In the genomic region with DNA sequence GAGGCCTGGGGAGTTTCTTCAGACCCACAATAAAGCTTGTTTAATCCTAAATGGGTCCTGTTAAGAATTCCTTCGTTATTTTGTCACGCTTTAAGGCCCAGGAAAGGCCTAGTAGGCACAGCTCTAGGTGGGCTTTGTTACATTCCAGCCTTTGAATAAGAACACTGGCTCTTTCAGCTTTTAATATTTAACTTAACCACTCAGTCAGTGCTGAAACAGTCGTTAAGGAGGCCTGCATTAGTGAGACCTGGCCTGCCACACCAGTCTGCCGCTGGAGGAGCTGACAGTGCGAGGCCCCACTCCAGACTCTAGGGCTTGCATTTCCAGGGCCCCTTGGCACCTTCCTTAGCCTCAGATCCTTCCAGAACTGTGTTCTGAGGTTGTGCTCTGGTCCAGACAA, we compare ENCODE assay signal across 25 cellular contexts.
DNase-seq lines count a peak whose midpoint lies in the region; ATAC-seq and TF ChIP-seq lines count a peak whose summit lies in the region.
"Had no signal": no experiment of that assay in that cellular context is flagged by ENCODE, and none has a peak within 500 bp of the region (broad histone marks: within the 10 kb centered on the region; RNA-seq: fewer than 3 reads in every experiment).

No MANE protein-coding gene starts in this region.

- no peaks in the 10 kb centered on the region for H3K79me2 ChIP-seq in hepatocyte
- no peaks in the 10 kb centered on the region for H3K79me2 ChIP-seq in Karpas-422 (ENCODE audit: low read length)

- no peak for DNase-seq in IMR-90
- no peak for DNase-seq in hepatocyte (ENCODE audit: low spot score)
- DNase-seq in neuronal stem cell (ENCODE audit: low spot score) = no peak
- peak; percentile 2 for DNase-seq in stomach
- no peak for DNase-seq in NCI-H1436 treated with DMSO at 0.1 percent for 48 hours (lab: John Stamatoyannopoulos, UW)
- no peak for DNase-seq in Karpas-422
- no peak for DNase-seq in SIG-M5 treated with dmso at 0.1 percent for 504 hours (lab: John Stamatoyannopoulos, UW; ENCODE audit: unreplicated experiment)
- DNase-seq: AML-193; GOT3; NCI-H1048; NCI-H1417 treated with DMSO at 0.1 percent for 48 hours; NCI-H187; NCI-H2081 treated with DMSO at 0.1 percent for 48 hours; NCI-H2171; NCI-H524; NCI-H774; NK-92 treated with Interleukin-12 subunit alpha and Interleukin-12 subunit beta, amount 100 ng/mL, for 24 hours; PC-9; Right ventricle myocardium superior; T-cell had no signal

- H4K91ac ChIP-seq in IMR-90 (ENCODE audit: insufficient read depth, low read depth, low read length) (no peak overlapping the region), neuronal stem cell (ENCODE audit: low read depth, low read length, poor library complexity) (no peak overlapping the region)

- in situ Hi-C loops in IMR-90 (cut with MboI; ENCODE audit: low sequenced_read_pairs) = no loop called here

- H4K20me1 ChIP-seq in IMR-90 (ENCODE audit: insufficient read depth, low read length) (no peaks in the 10 kb centered on the region), hepatocyte (ENCODE audit: insufficient read depth, poor library complexity, severe bottlenecking) (no peaks in the 10 kb centered on the region), Karpas-422 (ENCODE audit: insufficient read depth, low read depth, low read length) (no peaks in the 10 kb centered on the region)
- H4K20me1 ChIP-seq: BLaER1 treated with 17β-estradiol and CSF1 and Interleukin-3, amounts not matched to agents 10 nM and 100 nM had no signal

- no peak for TF ChIP-seq POLR2A in IMR-90 (IDR thresholded peaks at IDR 0.05; ENCODE audit: low read depth, low read length)
- no peak for TF ChIP-seq POLR2A in stomach (IDR thresholded peaks at IDR 0.05)

- H3K27me3 ChIP-seq in IMR-90 (ENCODE audit: control insufficient read depth, insufficient read depth, low read length) = no peaks in the 10 kb centered on the region
- H3K27me3 ChIP-seq in hepatocyte = no peaks in the 10 kb centered on the region
- no peaks in the 10 kb centered on the region for H3K27me3 ChIP-seq in neuronal stem cell (ENCODE audit: control insufficient read depth in 3 of 3, insufficient read depth in 3 of 3, low read depth in 1 of 3, low read length in 3 of 3)
- H3K27me3 ChIP-seq in stomach = peaks cover 0 to 11% (median 0%) of the 10 kb centered on the region in 3 donors
- H3K27me3 ChIP-seq in Karpas-422 (ENCODE audit: low read length) = no peaks in the 10 kb centered on the region
- H3K27me3 ChIP-seq: BLaER1 treated with 17β-estradiol and CSF1 and Interleukin-3, amounts not matched to agents 10 nM and 100 nM had no signal

- H2AFZ ChIP-seq in IMR-90 (replicated peaks; ENCODE audit: low read length, poor library complexity) = peak overlapping the region; percentile 51
- no peak overlapping the region for H2AFZ ChIP-seq in hepatocyte
- no peak overlapping the region for H2AFZ ChIP-seq in neuronal stem cell (ENCODE audit: low read length)
- no peak overlapping the region for H2AFZ ChIP-seq in Karpas-422 (ENCODE audit: low read length)
- H2AFZ ChIP-seq: PC-9 had no signal

- H3K9me3 ChIP-seq in IMR-90 (ENCODE audit: control insufficient read depth, insufficient read depth, low read length) = peaks cover 40% of the 10 kb centered on the region
- H3K9me3 ChIP-seq in hepatocyte (ENCODE audit: low read depth) = no peaks in the 10 kb centered on the region
- no peaks in the 10 kb centered on the region for H3K9me3 ChIP-seq in neuronal stem cell (replicated peaks in 1 of 2; ENCODE audit: control insufficient read depth in 2 of 2, insufficient read depth in 1 of 2, low read depth in 1 of 2, low read length in 2 of 2)
- peaks cover 0 to 4% (median 0%) of the 10 kb centered on the region in 4 donors for H3K9me3 ChIP-seq in stomach
- no peaks in the 10 kb centered on the region for H3K9me3 ChIP-seq in Karpas-422 (ENCODE audit: low read length)
- H3K9me3 ChIP-seq: A549; BLaER1 treated with 17β-estradiol and CSF1 and Interleukin-3, amounts not matched to agents 10 nM and 100 nM had no signal

- CTCF ChIA-PET in IMR-90 (lab: Yijun Ruan, JAX) = no interaction called here

- no peak overlapping the region for H3K27ac ChIP-seq in IMR-90 (ENCODE audit: insufficient read depth, low read length)
- H3K27ac ChIP-seq in hepatocyte = peak overlapping the region; percentile 49
- no peak overlapping the region for H3K27ac ChIP-seq in neuronal stem cell (replicated peaks; ENCODE audit: low read length)
- no peak overlapping the region for H3K27ac ChIP-seq in stomach
- H3K27ac ChIP-seq in Karpas-422 (ENCODE audit: low read length) = no peak overlapping the region
- H3K27ac ChIP-seq: A549; BLaER1 treated with 17β-estradiol and CSF1 and Interleukin-3, amounts not matched to agents 10 nM and 100 nM; KMS-11; PC-9 had no signal

- ATAC-seq in IMR-90 (ENCODE audit: low read depth) (no peak), HG03432 (IDR thresholded peaks at IDR 0.05; ENCODE audit: unreplicated experiment) (no peak)
- ATAC-seq: A549, HCT116, T-cell had no signal

- POLR2A ChIA-PET in IMR-90 (lab: Charles Lee; ENCODE audit: unreplicated experiment) = no interaction called here

- TF ChIP-seq RAD21 in IMR-90 (IDR thresholded peaks at IDR 0.05; ENCODE audit: low read length) = no peak

- no peak overlapping the region for H3K4me2 ChIP-seq in IMR-90 (ENCODE audit: low read depth, low read length)
- H3K4me2 ChIP-seq in hepatocyte = no peak overlapping the region
- no peak overlapping the region for H3K4me2 ChIP-seq in neuronal stem cell (ENCODE audit: insufficient read depth, low read length, poor library complexity, severe bottlenecking)
- H3K4me2 ChIP-seq in Karpas-422 (ENCODE audit: low read depth, low read length, poor library complexity, severe bottlenecking) = no peak overlapping the region
- H3K4me2 ChIP-seq: A549; BLaER1 treated with 17β-estradiol and CSF1 and Interleukin-3, amounts not matched to agents 10 nM and 100 nM; KMS-11; PC-9 had no signal

- 19% methylated on average over 5 of the region's 5 CpGs; no CpG with 5 or more reads in 1 of the 2 experiments for WGBS in IMR-90 (ENCODE audit: extremely low coverage in 2 of 2, insufficient read length in 1 of 2), 2 experiments
- 48% methylated on average over 5 of the region's 5 CpGs for WGBS in hepatocyte (ENCODE audit: low lambda C conversion rate, missing lambda C conversion rate)
- no CpG with 5 or more reads among the region's 5 CpGs for WGBS in neuronal stem cell (ENCODE audit: extremely low coverage in 2 of 2, insufficient read length in 2 of 2, insufficient replicate concordance in 1 of 2), 2 donors
- 34 to 47% (median 40%) methylated on average over 5 of the region's 5 CpGs for WGBS in stomach, 5 donors

- no peak overlapping the region for H3K56ac ChIP-seq in IMR-90 (ENCODE audit: extremely low read depth, insufficient read depth, low read length)

- no peak overlapping the region for H4K5ac ChIP-seq in IMR-90 (ENCODE audit: low read depth, low read length)

- H2BK120ac ChIP-seq in IMR-90 (ENCODE audit: low read depth, low read length) = no peak overlapping the region
- no peak overlapping the region for H2BK120ac ChIP-seq in neuronal stem cell (ENCODE audit: low read depth, low read length)

- BruUV-seq in IMR-90 (replicated peaks; lab: Mats Ljungman, UMichigan) = no TSS peak

- no peak overlapping the region for H2BK12ac ChIP-seq in neuronal stem cell (ENCODE audit: low read length)

- H3K9ac ChIP-seq in IMR-90 (ENCODE audit: low read depth, low read length) = no peak overlapping the region
- H3K9ac ChIP-seq in neuronal stem cell (ENCODE audit: low read depth, low read length, poor library complexity) = peak overlapping the region; percentile 71
- no peak overlapping the region for H3K9ac ChIP-seq in Karpas-422 (ENCODE audit: low read length)
- H3K9ac ChIP-seq: BLaER1 treated with 17β-estradiol and CSF1 and Interleukin-3, amounts not matched to agents 10 nM and 100 nM; KMS-11 had no signal

- H2AK9ac ChIP-seq in IMR-90 (replicated peaks; ENCODE audit: low read depth, low read length, poor library complexity) = no peak overlapping the region

- H3K18ac ChIP-seq in IMR-90 (ENCODE audit: low read depth, low read length) (no peak overlapping the region), neuronal stem cell (ENCODE audit: low read length) (peak overlapping the region; percentile 81)

- no peak overlapping the region for H2BK20ac ChIP-seq in IMR-90 (ENCODE audit: low read depth, low read length)

- TF ChIP-seq CTCF in IMR-90 (conservative IDR thresholded peaks at IDR 0.05; ENCODE audit: low read depth, low read length) (no peak), hepatocyte (IDR thresholded peaks at IDR 0.05; ENCODE audit: poor library complexity) (no peak), stomach (IDR thresholded peaks at IDR 0.05) (no peak)

- dilution Hi-C loops in IMR-90 (cut with HindIII; ENCODE audit: low sequenced_read_pairs, unreplicated experiment) = no loop called here

- no peak overlapping the region for H3K4ac ChIP-seq in IMR-90 (ENCODE audit: low read depth, low read length)
- H3K4ac ChIP-seq in neuronal stem cell (ENCODE audit: low read length) = no peak overlapping the region

- H3K36me3 ChIP-seq in IMR-90 (ENCODE audit: control insufficient read depth, insufficient read depth, low read length) (no peaks in the 10 kb centered on the region), hepatocyte (replicated peaks; ENCODE audit: insufficient read depth, low read depth) (no peaks in the 10 kb centered on the region), neuronal stem cell (replicated peaks in 1 of 2; ENCODE audit: control insufficient read depth in 2 of 2, insufficient read depth in 2 of 2, low read length in 2 of 2) (no peaks in the 10 kb centered on the region), stomach (no peaks in the 10 kb centered on the region), Karpas-422 (ENCODE audit: insufficient read depth, low read length) (no peaks in the 10 kb centered on the region)
- H3K36me3 ChIP-seq: BLaER1 treated with 17β-estradiol and CSF1 and Interleukin-3, amounts not matched to agents 10 nM and 100 nM had no signal

- H2BK15ac ChIP-seq in IMR-90 (ENCODE audit: low read depth, low read length) = no peak overlapping the region
- H2BK15ac ChIP-seq in neuronal stem cell (ENCODE audit: low read length) = no peak overlapping the region

- no peak for TF ChIP-seq EP300 in stomach (IDR thresholded peaks at IDR 0.05)

- H2BK5ac ChIP-seq in IMR-90 (ENCODE audit: low read depth, low read length, poor library complexity, severe bottlenecking) (no peak overlapping the region), neuronal stem cell (ENCODE audit: low read length) (no peak overlapping the region)

- H3K4me1 ChIP-seq in IMR-90 (ENCODE audit: control insufficient read depth, insufficient read depth, low read length) = no peaks in the 10 kb centered on the region
- H3K4me1 ChIP-seq in hepatocyte (ENCODE audit: insufficient read depth) = peaks cover 28% of the 10 kb centered on the region
- peaks cover 0 to 7% of the 10 kb centered on the region in 2 donors for H3K4me1 ChIP-seq in neuronal stem cell (ENCODE audit: control insufficient read depth in 2 of 2, insufficient read depth in 1 of 2, low read depth in 1 of 2, low read length in 2 of 2)
- H3K4me1 ChIP-seq in stomach = no peaks in the 10 kb centered on the region
- H3K4me1 ChIP-seq in Karpas-422 (ENCODE audit: low read length) = no peaks in the 10 kb centered on the region
- H3K4me1 ChIP-seq: A549; BLaER1 treated with 17β-estradiol and CSF1 and Interleukin-3, amounts not matched to agents 10 nM and 100 nM had no signal

- no peaks in the 10 kb centered on the region for H3K79me1 ChIP-seq in IMR-90 (ENCODE audit: low read depth in 1 of 2, low read length in 2 of 2)
- no peaks in the 10 kb centered on the region for H3K79me1 ChIP-seq in neuronal stem cell (ENCODE audit: low read depth, low read length)

- no peak overlapping the region for H3K23ac ChIP-seq in IMR-90 (ENCODE audit: low read depth, low read length)
- no peak overlapping the region for H3K23ac ChIP-seq in neuronal stem cell (ENCODE audit: low read depth, low read length, poor library complexity)

- H3K14ac ChIP-seq in IMR-90 (replicated peaks; ENCODE audit: low read depth, low read length) = no peak overlapping the region
- no peak overlapping the region for H3K14ac ChIP-seq in neuronal stem cell (ENCODE audit: low read length)

- H3K4me3 ChIP-seq in IMR-90 (ENCODE audit: insufficient read depth, low read depth, low read length) (no peak overlapping the region), hepatocyte (no peak overlapping the region), neuronal stem cell (ENCODE audit: low read length in 2 of 2) (no peak overlapping the region), stomach (no peak overlapping the region), Karpas-422 (ENCODE audit: low read length) (no peak overlapping the region)
- H3K4me3 ChIP-seq: A549; BLaER1 treated with 17β-estradiol and CSF1 and Interleukin-3, amounts not matched to agents 10 nM and 100 nM; PC-9 had no signal

- no peaks in the 10 kb centered on the region for H3K9me1 ChIP-seq in IMR-90 (ENCODE audit: insufficient read depth, low read length)

- intact Hi-C loops in IMR-90 (cut with micrococcal nuclease) = no loop called here
- intact Hi-C loops in stomach (cut with DNase I; ENCODE audit: low total_unique reads) = no loop called here

- H4K8ac ChIP-seq in IMR-90 (ENCODE audit: low read depth in 2 of 2, low read length in 2 of 2) = no peak overlapping the region
- H4K8ac ChIP-seq in neuronal stem cell (ENCODE audit: low read depth, low read length) = no peak overlapping the region

- H3K9me2 ChIP-seq in hepatocyte (replicated peaks; ENCODE audit: insufficient read depth) (no peaks in the 10 kb centered on the region), Karpas-422 (replicated peaks; ENCODE audit: insufficient read depth, low read length) (no peaks in the 10 kb centered on the region)

- H2AK5ac ChIP-seq in IMR-90 (ENCODE audit: low read depth, low read length) = no peak overlapping the region
- no peak overlapping the region for H2AK5ac ChIP-seq in neuronal stem cell (ENCODE audit: low read depth, low read length)
